ENCODE assay signal across 19 cellular contexts in the genomic region with DNA sequence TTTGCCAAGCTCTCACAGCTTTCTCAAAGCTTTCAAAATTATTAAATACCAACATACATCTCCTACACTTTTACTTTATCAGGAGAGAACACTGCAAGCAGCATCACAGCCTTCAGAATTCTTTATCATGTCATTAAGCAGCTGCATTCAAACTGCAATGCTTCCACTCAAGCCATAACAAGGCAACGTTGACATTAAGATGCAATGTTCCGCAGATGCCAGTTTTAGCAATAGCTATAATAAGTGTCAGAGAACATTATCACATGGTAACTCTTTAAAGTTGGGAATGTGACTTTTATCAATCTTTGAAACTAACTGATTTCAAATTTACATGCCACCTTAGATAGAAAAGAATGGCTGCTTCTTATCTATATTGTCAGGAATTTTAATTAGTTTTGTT.
DNase-seq lines count a peak whose midpoint lies in the region; ATAC-seq and TF ChIP-seq lines count a peak whose summit lies in the region.
"Had no signal": no experiment of that assay in that cellular context is flagged by ENCODE, and none has a peak within 500 bp of the region (broad histone marks: within the 10 kb centered on the region; RNA-seq: fewer than 3 reads in every experiment).

No MANE protein-coding gene starts in this region.

- dilution Hi-C loops in IMR-90 (cut with HindIII; ENCODE audit: low sequenced_read_pairs, unreplicated experiment), result no loop called here

- no peak overlapping the region for H4K8ac ChIP-seq in IMR-90 (ENCODE audit: low read depth in 2 of 2, low read length in 2 of 2)

- H4K5ac ChIP-seq in IMR-90 (ENCODE audit: low read depth, low read length), result no peak overlapping the region; the same call in 1 of the 2 replicates

- H3K79me1 ChIP-seq in IMR-90 (ENCODE audit: low read depth in 1 of 2, low read length in 2 of 2), result no peaks in the 10 kb centered on the region

- H2BK20ac ChIP-seq in IMR-90 (ENCODE audit: low read depth, low read length), result no peak overlapping the region

- DNase-seq in Right ventricle myocardium superior (no peak), left cardiac atrium (no peak), IMR-90 (no peak), right cardiac atrium (no peak), superior temporal gyrus (ENCODE audit: extremely low spot score) (peak; percentile 31), GM20000 (ENCODE audit: low spot score) (no peak)
- DNase-seq in activated T-cell treated with anti-CD3 and anti-CD28 coated beads, Interleukin-2, amount 50 U/mL, for 1 hour, result no peak
- DNase-seq: CD4-positive, alpha-beta memory T cell; DMS153; DMS79; GDM1; GOT3; H7; HFFc6 had no signal

- H3K4me3 ChIP-seq in IMR-90 (ENCODE audit: insufficient read depth, low read depth, low read length) (no peak overlapping the region), right cardiac atrium (ENCODE audit: low read length) (no peak overlapping the region)
- H3K4me3 ChIP-seq: A549, BLaER1 had no signal

- no peak overlapping the region for H3K9ac ChIP-seq in IMR-90 (ENCODE audit: low read depth, low read length)
- H3K9ac ChIP-seq: BLaER1 had no signal

- no peak overlapping the region for H3K14ac ChIP-seq in IMR-90 (replicated peaks; ENCODE audit: low read depth, low read length)

- POLR2A ChIA-PET in IMR-90 (lab: Charles Lee; ENCODE audit: unreplicated experiment), result no interaction called here

- BruUV-seq in IMR-90 (replicated peaks; lab: Mats Ljungman, UMichigan), result no TSS peak

- no peak overlapping the region for H3K23ac ChIP-seq in IMR-90 (ENCODE audit: low read depth, low read length)

- no peak for TF ChIP-seq RAD21 in IMR-90 (IDR thresholded peaks at IDR 0.05; ENCODE audit: low read length)

- H3K18ac ChIP-seq in IMR-90 (ENCODE audit: low read depth, low read length), result peak overlapping the region; percentile 14; the same call in 1 of the 2 replicates

- no peak overlapping the region for H2AFZ ChIP-seq in IMR-90 (replicated peaks; ENCODE audit: low read length, poor library complexity)

- in situ Hi-C loops in IMR-90 (cut with MboI; ENCODE audit: low sequenced_read_pairs), result no loop called here

- no peak overlapping the region for H3K4me2 ChIP-seq in IMR-90 (ENCODE audit: low read depth, low read length)
- H3K4me2 ChIP-seq: A549, BLaER1 had no signal

- H2BK15ac ChIP-seq in IMR-90 (ENCODE audit: low read depth, low read length), result no peak overlapping the region

- H2BK120ac ChIP-seq in IMR-90 (ENCODE audit: low read depth, low read length), result peak overlapping the region; percentile 25; the same call in 1 of the 2 replicates

- no peak overlapping the region for H3K4ac ChIP-seq in IMR-90 (ENCODE audit: low read depth, low read length)

- peak overlapping the region; percentile 44 for H2BK5ac ChIP-seq in IMR-90 (ENCODE audit: low read depth, low read length, poor library complexity, severe bottlenecking)

- TF ChIP-seq POLR2A in IMR-90 (IDR thresholded peaks at IDR 0.05; ENCODE audit: low read depth, low read length), result no peak

- no peaks in the 10 kb centered on the region for H3K36me3 ChIP-seq in IMR-90 (ENCODE audit: control insufficient read depth, insufficient read depth, low read length)
- H3K36me3 ChIP-seq: BLaER1 had no signal

- no peak overlapping the region for H3K56ac ChIP-seq in IMR-90 (ENCODE audit: extremely low read depth, insufficient read depth, low read length)

- H2AK5ac ChIP-seq in IMR-90 (ENCODE audit: low read depth, low read length), result no peak overlapping the region

- no CpG with 5 or more reads among the region's 2 CpGs for WGBS in IMR-90 (ENCODE audit: extremely low coverage in 2 of 2, insufficient read length in 1 of 2), 2 experiments
- 34% methylated on average over 2 of the region's 2 CpGs for WGBS in right cardiac atrium

- H4K91ac ChIP-seq in IMR-90 (ENCODE audit: insufficient read depth, low read depth, low read length), result peak overlapping the region; percentile 19; the same call in 1 of the 2 replicates

- intact Hi-C loops in Right ventricle myocardium superior (cut with DNase I), result no loop called here
- intact Hi-C loops in left cardiac atrium (cut with DNase I), result no loop called here
- intact Hi-C loops in IMR-90 (cut with micrococcal nuclease), result no loop called here
- intact Hi-C loops in right cardiac atrium (cut with DNase I), result no loop called here

- H4K20me1 ChIP-seq in IMR-90 (ENCODE audit: insufficient read depth, low read length), result no peaks in the 10 kb centered on the region
- H4K20me1 ChIP-seq: BLaER1 had no signal

- CTCF ChIA-PET in IMR-90 (lab: Yijun Ruan, JAX), result no interaction called here

- H2AK9ac ChIP-seq in IMR-90 (replicated peaks; ENCODE audit: low read depth, low read length, poor library complexity), result no peak overlapping the region

- H3K9me3 ChIP-seq in IMR-90 (ENCODE audit: control insufficient read depth, insufficient read depth, low read length), result no peaks in the 10 kb centered on the region
- H3K9me3 ChIP-seq in right cardiac atrium (ENCODE audit: control insufficient read depth, low read length), result no peaks in the 10 kb centered on the region
- H3K9me3 ChIP-seq: A549, BLaER1 had no signal

- H3K4me1 ChIP-seq in IMR-90 (ENCODE audit: control insufficient read depth, insufficient read depth, low read length), result peaks cover 9% of the 10 kb centered on the region; the same call in 1 of the 2 replicates
- H3K4me1 ChIP-seq in right cardiac atrium (ENCODE audit: control insufficient read depth, insufficient read depth, low read length), result peaks cover 1% of the 10 kb centered on the region
- H3K4me1 ChIP-seq: A549, BLaER1 had no signal

- ATAC-seq in Right ventricle myocardium superior (ENCODE audit: poor library complexity) (peak; percentile 42), left cardiac atrium (no peak), IMR-90 (ENCODE audit: low read depth) (no peak), right cardiac atrium (no peak)
- ATAC-seq: A549, HCT116 had no signal

- H3K27me3 ChIP-seq in IMR-90 (ENCODE audit: control insufficient read depth, insufficient read depth, low read length), result no peaks in the 10 kb centered on the region
- H3K27me3 ChIP-seq in right cardiac atrium (ENCODE audit: control insufficient read depth, insufficient read depth), result no peaks in the 10 kb centered on the region
- H3K27me3 ChIP-seq: BLaER1 had no signal

- no peaks in the 10 kb centered on the region for H3K9me1 ChIP-seq in IMR-90 (ENCODE audit: insufficient read depth, low read length)

- no peak overlapping the region for H3K27ac ChIP-seq in IMR-90 (ENCODE audit: insufficient read depth, low read length)
- H3K27ac ChIP-seq in right cardiac atrium (ENCODE audit: low read length), result peak overlapping the region; percentile 37
- H3K27ac ChIP-seq: 22Rv1, A549, BLaER1, HL-60 had no signal

- TF ChIP-seq CTCF in IMR-90 (conservative IDR thresholded peaks at IDR 0.05; ENCODE audit: low read depth, low read length), result no peak
- no peak for TF ChIP-seq CTCF in GM20000 (IDR thresholded peaks at IDR 0.05; ENCODE audit: extremely low read depth, missing control alignments)

TF ChIP-seq in IMR-90, 13 proteins besides CTCF, POLR2A, EP300 and RAD21:
- TF ChIP-seq BHLHE40 (IDR thresholded peaks at IDR 0.05; ENCODE audit: low read depth, low read length), result no peak
TF ChIP-seq in IMR-90: peak in this region for 0.
